Comparison of ENCODE assay signal across 11 cellular contexts in the genomic region with DNA sequence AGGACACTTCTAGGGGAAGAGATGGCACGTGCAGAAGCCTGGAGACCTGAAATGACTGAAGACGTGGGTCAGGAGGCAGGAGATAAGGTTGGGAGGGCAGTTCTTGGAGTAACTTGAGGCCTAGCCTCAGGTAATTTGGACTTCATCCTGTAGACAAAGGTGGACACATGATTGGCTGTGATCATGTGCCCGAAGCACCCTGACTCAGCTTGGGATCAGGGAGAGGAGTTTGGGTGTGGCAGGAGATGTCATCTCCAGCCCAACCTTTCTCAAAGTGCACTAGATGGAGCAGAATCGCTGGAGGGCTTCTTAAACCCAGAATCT. TPM values are rescaled to one million over a fixed set of nuclear protein-coding genes. Genes with fewer than 3 reads are reported as not detected.
DNase-seq lines count a peak whose midpoint lies in the region; ATAC-seq and TF ChIP-seq lines count a peak whose summit lies in the region.
"Had no signal": no experiment of that assay in that cellular context is flagged by ENCODE, and none has a peak within 500 bp of the region (broad histone marks: within the 10 kb centered on the region; RNA-seq: fewer than 3 reads in every experiment).

No MANE protein-coding gene starts in this region.

- no peaks in the 10 kb centered on the region for H3K27me3 ChIP-seq in CD4-positive, alpha-beta T cell (ENCODE audit: control insufficient read depth, insufficient read depth, low read length)
- H3K27me3 ChIP-seq in H9 (ENCODE audit: insufficient read depth, low read length), result no peaks in the 10 kb centered on the region
- no peaks in the 10 kb centered on the region for H3K27me3 ChIP-seq in neural cell (ENCODE audit: insufficient read depth, low read depth, low read length)
- H3K27me3 ChIP-seq: colonic mucosa, heart right ventricle had no signal

- no peak overlapping the region for H3K27ac ChIP-seq in CD4-positive, alpha-beta T cell (ENCODE audit: low read depth, low read length)
- H3K27ac ChIP-seq in H9 (ENCODE audit: insufficient read length, low read depth, low read length), result no peak overlapping the region
- H3K27ac ChIP-seq in neural cell (ENCODE audit: low read length), result no peak overlapping the region
- H3K27ac ChIP-seq: colonic mucosa had no signal

- CTCF ChIA-PET in CD4-positive, alpha-beta T cell (lab: Charles Lee), result no interaction called here

- H3K36me3 ChIP-seq in neural cell (ENCODE audit: insufficient read depth, low read length), result no peaks in the 10 kb centered on the region
- H3K36me3 ChIP-seq: colonic mucosa had no signal

- H3K56ac ChIP-seq in H9 (ENCODE audit: insufficient read length, low read depth, low read length), result no peak overlapping the region

- H2BK12ac ChIP-seq in H9 (ENCODE audit: insufficient read length, low read depth, low read length), result no peak overlapping the region

- no peaks in the 10 kb centered on the region for H3K9me3 ChIP-seq in CD4-positive, alpha-beta T cell (ENCODE audit: control insufficient read depth, low read length)
- H3K9me3 ChIP-seq in H9 (ENCODE audit: control insufficient read depth, low read depth, low read length), result no peaks in the 10 kb centered on the region
- no peaks in the 10 kb centered on the region for H3K9me3 ChIP-seq in neural cell (ENCODE audit: low read length)
- H3K9me3 ChIP-seq: colonic mucosa, heart right ventricle had no signal

- H3K36me3 Mint-ChIP-seq in CD4-positive, alpha-beta T cell (ENCODE audit: low read depth), result peaks cover 11% of the 10 kb centered on the region
- H3K36me3 Mint-ChIP-seq in H9 (ENCODE audit: insufficient read depth in 1 of 3, low read depth in 3 of 3) (peaks cover 5 to 15% (median 12%) of the 10 kb centered on the region in 3 experiments; a peak in 6 of 7 replicates), brain (peaks cover 16% of the 10 kb centered on the region)

- peak overlapping the region; percentile 74 for H3K4me3 Mint-ChIP-seq in CD4-positive, alpha-beta T cell
- H3K4me3 Mint-ChIP-seq in H9 (peak overlapping the region; percentile 85 to 87; a peak in 4 of 5 replicates), brain (peak overlapping the region; percentile 79 to 93 (median 87))

- no CpG with 5 or more reads among the region's 4 CpGs for WGBS in H9 (ENCODE audit: extremely low coverage, insufficient read length, low lambda C conversion rate)

- no peak for DNase-seq in CD4-positive, alpha-beta T cell
- DNase-seq in H9 (no peak), DMS79 treated with DMSO at 0.1 percent for 48 hours (lab: John Stamatoyannopoulos, UW) (no peak), NOMO-1 treated with dmso at 0.1 percent for 144 hours (lab: John Stamatoyannopoulos, UW; ENCODE audit: unreplicated experiment) (no peak), midbrain (lab: John Stamatoyannopoulos, UW) (no peak)
- no peak for DNase-seq in stimulated activated naive CD4-positive, alpha-beta T cell (lab: John Stamatoyannopoulos, UW)
- DNase-seq: colonic mucosa, heart right ventricle, NCI-H524 had no signal

- TF ChIP-seq RAD21 in neural cell (conservative IDR thresholded peaks at IDR 0.05), result no peak

- no peak for ATAC-seq in CD4-positive, alpha-beta T cell (ENCODE audit: poor library complexity)
- ATAC-seq: heart right ventricle had no signal

- no peak overlapping the region for H3K18ac ChIP-seq in H9 (ENCODE audit: insufficient read length, low read depth, low read length)

- no peak overlapping the region for H2BK15ac ChIP-seq in H9 (ENCODE audit: low read depth, low read length)

- no peak overlapping the region for H3K14ac ChIP-seq in H9 (ENCODE audit: insufficient read depth, low read length)

- no peak overlapping the region for H3K4ac ChIP-seq in H9 (ENCODE audit: low read depth, low read length)

- no peaks in the 10 kb centered on the region for H3K9me3 Mint-ChIP-seq in CD4-positive, alpha-beta T cell
- H3K9me3 Mint-ChIP-seq in H9 (no peaks in the 10 kb centered on the region), brain (no peaks in the 10 kb centered on the region)

- no peak overlapping the region for H2AK5ac ChIP-seq in H9 (ENCODE audit: insufficient read length, low read length)

- H4K20me1 ChIP-seq in H9 (ENCODE audit: control insufficient read depth, insufficient read depth, insufficient read length), result no peaks in the 10 kb centered on the region
- no peaks in the 10 kb centered on the region for H4K20me1 ChIP-seq in neural cell (ENCODE audit: insufficient read depth)

- peaks cover 13% of the 10 kb centered on the region for H3K23me2 ChIP-seq in H9 (ENCODE audit: insufficient read length, low read depth, low read length, poor library complexity, severe bottlenecking)

- H3K9me2 ChIP-seq in neural cell (ENCODE audit: insufficient read depth, low read length), result no peaks in the 10 kb centered on the region

- H3K4me3 ChIP-seq in neural cell (ENCODE audit: low read length), result peak overlapping the region; percentile 98

- no peaks in the 10 kb centered on the region for H3K79me2 ChIP-seq in H9 (ENCODE audit: insufficient read depth, low read length)
- peaks cover 12% of the 10 kb centered on the region for H3K79me2 ChIP-seq in neural cell (replicated peaks; ENCODE audit: insufficient read depth, low read length)

- H3T11ph ChIP-seq in H9 (ENCODE audit: low read length), result no peak overlapping the region

- no peak for TF ChIP-seq EP300 in neural cell (conservative IDR thresholded peaks at IDR 0.05; ENCODE audit: poor library complexity, severe bottlenecking)

- H4K8ac ChIP-seq in H9 (replicated peaks; ENCODE audit: insufficient read length, low read depth, low read length), result no peak overlapping the region

- H3K79me1 ChIP-seq in H9 (ENCODE audit: insufficient read depth, low read depth, low read length, poor library complexity, severe bottlenecking), result no peaks in the 10 kb centered on the region

- H2AFZ ChIP-seq in H9 (ENCODE audit: low read length) (no peak overlapping the region), neural cell (ENCODE audit: low read depth, low read length) (no peak overlapping the region)

- no peak overlapping the region for H2BK20ac ChIP-seq in H9 (ENCODE audit: low read depth, low read length, poor library complexity, severe bottlenecking)

- H3K27ac Mint-ChIP-seq in CD4-positive, alpha-beta T cell, result peak overlapping the region; percentile 32
- H3K27ac Mint-ChIP-seq in H9, result no peak overlapping the region; a peak in 1 of 7 replicates
- H3K27ac Mint-ChIP-seq in brain, result peak overlapping the region in 4 of 5 experiments; percentile 49 to 71 (median 69)

- H3F3A ChIP-seq in neural cell (ENCODE audit: insufficient read depth, low read length, poor library complexity, severe bottlenecking), result no peaks in the 10 kb centered on the region

- no peak overlapping the region for H4K5ac ChIP-seq in H9 (ENCODE audit: insufficient read length, low read depth, low read length)

- peaks cover 30% of the 10 kb centered on the region for H3K4me1 Mint-ChIP-seq in CD4-positive, alpha-beta T cell (ENCODE audit: low read depth)
- H3K4me1 Mint-ChIP-seq in H9 (peaks cover 19% of the 10 kb centered on the region in 2 experiments), brain (peaks cover 57% of the 10 kb centered on the region)

- no peak overlapping the region for H3K23ac ChIP-seq in H9 (ENCODE audit: insufficient read length, low read depth, low read length)

- H4K91ac ChIP-seq in H9 (ENCODE audit: insufficient read length, low read depth, low read length), result no peak overlapping the region

- intact Hi-C loops in CD4-positive, alpha-beta T cell (cut with DNase I, micrococcal nuclease), result loop anchor here in 1 of 2 experiments (2.0 to 5.0 kb wide), 2 partner anchors 103 to 174 kb away; a partner anchor contains a TSS

- H3K9ac ChIP-seq in H9 (ENCODE audit: extremely low read depth, insufficient read length, low read length) (no peak overlapping the region), neural cell (ENCODE audit: low read length) (no peak overlapping the region)

- TF ChIP-seq CTCF in CD4-positive, alpha-beta T cell (IDR thresholded peaks at IDR 0.05), result no peak
- TF ChIP-seq CTCF in H9 (conservative IDR thresholded peaks at IDR 0.05) (no peak), brain (conservative IDR thresholded peaks at IDR 0.05) (no peak), neural cell (IDR thresholded peaks at IDR 0.05; ENCODE audit: poor library complexity, severe bottlenecking) (no peak)

- H3K4me2 ChIP-seq in H9 (ENCODE audit: insufficient read depth, insufficient read length, low read length) (no peak overlapping the region), neural cell (ENCODE audit: low read length) (no peak overlapping the region)

- no peak overlapping the region for H2BK5ac ChIP-seq in H9 (ENCODE audit: insufficient read length, low read length)

- H3K27me3 Mint-ChIP-seq in CD4-positive, alpha-beta T cell, result no peaks in the 10 kb centered on the region
- H3K27me3 Mint-ChIP-seq in H9 (ENCODE audit: low read depth) (no peaks in the 10 kb centered on the region), brain (peaks cover 10% of the 10 kb centered on the region)

- no peak overlapping the region for H2BK120ac ChIP-seq in H9 (ENCODE audit: low read depth, low read length, poor library complexity, severe bottlenecking)

- POLR2A ChIA-PET in CD4-positive, alpha-beta T cell (lab: Charles Lee), result interaction anchor here (1.6 kb wide), 1 partner anchor 283 kb away, joined by 5 read pairs; a partner anchor contains a TSS

- H3K4me1 ChIP-seq in H9 (ENCODE audit: insufficient read depth, low read length), result no peaks in the 10 kb centered on the region

RNA-seq across cellular contexts. Expression of a gene that starts 1.5 kb away (rescaled TPM):
- 1 to 10 TPM; 2.3 to 3.7 TPM for total RNA-seq in CD4-positive, alpha-beta T cell
- total RNA-seq in H9 (2021), result 22.5 TPM in 2 replicates
- polyA plus RNA-seq in brain (ENCODE audit: insufficient read depth, low read depth, low replicate concordance), result 19.9 TPM
- polyA plus RNA-seq in neural cell, result 31.8 and 48.3 TPM in 2 replicates
- 25.6 and 34.1 TPM in 2 replicates for polyA minus RNA-seq in neural cell

RNA-seq across cellular contexts. Expression of a gene that starts 1.7 kb away (rescaled TPM):
- total RNA-seq in CD4-positive, alpha-beta T cell, result 10 to 100 TPM; 11.1 to 11.8 TPM
- total RNA-seq in H9 (2021), result 48.0 and 50.3 TPM in 2 replicates
- polyA plus RNA-seq in brain (ENCODE audit: insufficient read depth, low read depth, low replicate concordance) (136 TPM), neural cell (50.6 and 61.7 TPM in 2 replicates)
- polyA minus RNA-seq in neural cell, result 39.6 and 50.9 TPM in 2 replicates

RNA-seq across cellular contexts. Expression of a gene that starts 25.0 kb away (rescaled TPM):
- total RNA-seq in CD4-positive, alpha-beta T cell, result 1 to 10 TPM in 1 of 2 experiments, under 1 TPM in 1; 0.84 to 1.4 TPM
- total RNA-seq in H9 (2021), result 0.74 and 0.81 TPM in 2 replicates
- 1.1 TPM for polyA plus RNA-seq in brain (ENCODE audit: insufficient read depth, low read depth, low replicate concordance)
- 2.9 and 5.1 TPM in 2 replicates for polyA plus RNA-seq in neural cell
- polyA minus RNA-seq in neural cell, result 0.73 and 1.2 TPM in 2 replicates

Comparison
In these comparisons a context has a peak if more than half of its experiments do, and no peak if none do; other contexts are left out.
1. H3K27ac Mint-ChIP-seq: peak in CD4-positive, alpha-beta T cell (single experiment) and brain (4 of 5); none in H9 (0 of 3).
2. Peak in every context shown above with its lines, with median percentiles within 50 percentile points of each other: H3K4me3 Mint-ChIP-seq.